Comparison of ENCODE assay signal across 14 cellular contexts in genomic region chr22:40388231-40388630, GRCh38. TPM values are rescaled to one million over a fixed set of nuclear protein-coding genes. Genes with fewer than 3 reads are reported as not detected.
DNase-seq lines count a peak whose midpoint lies in the region; TF ChIP-seq lines count a peak whose summit lies in the region.
"Had no signal": no experiment of that assay in that cellular context is flagged by ENCODE, and none has a peak within 500 bp of the region (broad histone marks: within the 10 kb centered on the region; RNA-seq: fewer than 3 reads in every experiment).

No MANE protein-coding gene starts in this region.

- BruUV-seq in Calu3 (replicated peaks; lab: Mats Ljungman, UMichigan) = TSS peak; percentile 76

- H3K4me1 ChIP-seq in tibial nerve = peaks cover 0 to 5% (median 0%) of the 10 kb centered on the region in 4 donors
- H3K4me1 ChIP-seq: parathyroid adenoma had no signal

- intact Hi-C loops in Calu3 (cut with micrococcal nuclease; ENCODE audit: unreplicated experiment) = no loop called here

- H3K4me3 Mint-ChIP-seq in Calu3 (ENCODE audit: low read depth, unreplicated experiment) = peak overlapping the region; percentile 1
- H3K4me3 Mint-ChIP-seq in progenitor cell of endocrine pancreas (ENCODE audit: low read depth) = peak overlapping the region; percentile 44
- H3K4me3 Mint-ChIP-seq: activated T-helper 1 cell treated with anti-CD3 and anti-CD28 coated beads, Interleukin-12 subunit alpha, Interleukin-12 subunit beta, Interleukin-2, Interleukin-4 antibody, amounts not matched to agents 30 ng/mL and 10 ng/mL and 1 ng/mL, durations not matched to agents 14 hours and 24 hours and 36 hours; T-helper 2 cell treated with Interferon-gamma antibody and Interleukin-4, amounts not matched to agents 5 μg/mL and 100 μg/mL, for 36 hours had no signal

- H3K9me3 Mint-ChIP-seq in Calu3 (ENCODE audit: low read depth, unreplicated experiment) = no peaks in the 10 kb centered on the region
- H3K9me3 Mint-ChIP-seq in progenitor cell of endocrine pancreas (ENCODE audit: low read depth) = no peaks in the 10 kb centered on the region
- H3K9me3 Mint-ChIP-seq: activated T-helper 1 cell treated with anti-CD3 and anti-CD28 coated beads, Interleukin-12 subunit alpha, Interleukin-12 subunit beta, Interleukin-2, Interleukin-4 antibody, amounts not matched to agents 30 ng/mL and 10 ng/mL and 1 ng/mL, durations not matched to agents 14 hours and 24 hours and 36 hours; T-helper 2 cell treated with Interferon-gamma antibody and Interleukin-4, amounts not matched to agents 5 μg/mL and 100 μg/mL, for 36 hours had no signal

- TF ChIP-seq CTCF in C4-2B (conservative IDR thresholded peaks at IDR 0.05) (no peak), Calu3 (IDR thresholded peaks at IDR 0.05; ENCODE audit: unreplicated experiment) (no peak), progenitor cell of endocrine pancreas (IDR thresholded peaks at IDR 0.05; ENCODE audit: unreplicated experiment) (no peak), GM10266 (IDR thresholded peaks at IDR 0.05; ENCODE audit: control insufficient read depth, insufficient read depth, low read depth, missing control alignments) (no peak), tibial nerve (IDR thresholded peaks at IDR 0.05) (no peak)

- no peak overlapping the region for H3K4me3 ChIP-seq in tibial nerve
- H3K4me3 ChIP-seq: tibial artery had no signal

- no peak for TF ChIP-seq POLR2A in tibial nerve (IDR thresholded peaks at IDR 0.05)

- H3K27ac ChIP-seq in C4-2B (peak overlapping the region; percentile 40; the same call in 1 of the 2 replicates), epithelial cell of prostate (peak overlapping the region; percentile 54), tibial nerve (no peak overlapping the region)
- H3K27ac ChIP-seq: parathyroid adenoma, tibial artery had no signal

- H3K36me3 ChIP-seq in tibial nerve = no peaks in the 10 kb centered on the region

- H3K27ac Mint-ChIP-seq in Calu3 (ENCODE audit: unreplicated experiment) (peak overlapping the region; percentile 50), progenitor cell of endocrine pancreas (peak overlapping the region; percentile 85)
- H3K27ac Mint-ChIP-seq: activated T-helper 1 cell treated with anti-CD3 and anti-CD28 coated beads, Interleukin-12 subunit alpha, Interleukin-12 subunit beta, Interleukin-2, Interleukin-4 antibody, amounts not matched to agents 30 ng/mL and 10 ng/mL and 1 ng/mL, durations not matched to agents 14 hours and 24 hours and 36 hours; T-helper 2 cell treated with Interferon-gamma antibody and Interleukin-4, amounts not matched to agents 5 μg/mL and 100 μg/mL, for 36 hours had no signal

- H3K27me3 Mint-ChIP-seq in Calu3 (ENCODE audit: unreplicated experiment) (no peaks in the 10 kb centered on the region), progenitor cell of endocrine pancreas (no peaks in the 10 kb centered on the region)

- 77 to 86% methylated on average over 4 of the region's 4 CpGs for WGBS in tibial nerve, 2 donors

- H3K36me3 Mint-ChIP-seq in Calu3 (ENCODE audit: insufficient read depth, unreplicated experiment) (peaks cover 11% of the 10 kb centered on the region), progenitor cell of endocrine pancreas (ENCODE audit: insufficient read depth) (peaks cover 2% of the 10 kb centered on the region)

- no peaks in the 10 kb centered on the region for H3K9me3 ChIP-seq in tibial nerve
- H3K9me3 ChIP-seq: tibial artery had no signal

- H3K4me1 Mint-ChIP-seq in Calu3 (ENCODE audit: low read depth, unreplicated experiment) = peaks cover 36% of the 10 kb centered on the region
- peaks cover 40% of the 10 kb centered on the region for H3K4me1 Mint-ChIP-seq in progenitor cell of endocrine pancreas (ENCODE audit: low read depth)

- no peak for TF ChIP-seq EP300 in tibial nerve (IDR thresholded peaks at IDR 0.05)

- CTCF ChIA-PET in Calu3 (lab: Charles Lee) = interaction anchor here (0.6 to 1.8 kb wide), 3 partner anchors 9 to 239 kb away, joined by 3 to 9 read pairs (median 5); no protein-coding TSS in a partner anchor

- H3K27me3 ChIP-seq in tibial nerve = no peaks in the 10 kb centered on the region
- H3K27me3 ChIP-seq: tibial artery had no signal

- DNase-seq in Calu3 = no peak
- no peak for DNase-seq in epithelial cell of prostate (ENCODE audit: low read depth, low spot score)
- DNase-seq in progenitor cell of endocrine pancreas (ENCODE audit: low spot score, unreplicated experiment) = no peak
- no peak for DNase-seq in RKO (ENCODE audit: low spot score)
- DNase-seq in GM10266 (ENCODE audit: extremely low spot score) = no peak
- DNase-seq in tibial nerve (ENCODE audit: low spot score in 2 of 2) = no peak
- DNase-seq: activated CD8-positive, alpha-beta memory T cell treated with anti-CD3 and anti-CD28 coated beads for 24 hours; COR-L47; stimulated activated naive CD4-positive, alpha-beta T cell; tibial artery had no signal

RNA-seq across cellular contexts. Expression of gene SGSM3, which starts 17.8 kb away (rescaled TPM):
- total RNA-seq in Calu3 (2022) (70.6 and 83.3 TPM in 2 replicates), progenitor cell of endocrine pancreas (106 and 117 TPM in 2 replicates), tibial nerve (100 to 1,000 TPM in 1 of 4 donors, 10 to 100 TPM in 3; 47.2 to 106 (median 69.2) TPM)

RNA-seq across cellular contexts. Expression of gene ADSL, which starts 41.9 kb away (rescaled TPM):
- 89.0 and 96.3 TPM in 2 replicates for total RNA-seq in Calu3 (2022)
- total RNA-seq in progenitor cell of endocrine pancreas = 83.0 and 85.0 TPM in 2 replicates
- 10 to 100 TPM; 36.1 to 71.8 (median 58.1) TPM for total RNA-seq in tibial nerve

Comparison
In these comparisons a context has a peak if more than half of its experiments do, and no peak if none do; other contexts are left out.
1. H3K27ac ChIP-seq: peak in C4-2B (single experiment) and epithelial cell of prostate (single experiment); none in tibial nerve (0 of 4).